ENCODE assay signal across 8 cellular contexts in the genomic region with DNA sequence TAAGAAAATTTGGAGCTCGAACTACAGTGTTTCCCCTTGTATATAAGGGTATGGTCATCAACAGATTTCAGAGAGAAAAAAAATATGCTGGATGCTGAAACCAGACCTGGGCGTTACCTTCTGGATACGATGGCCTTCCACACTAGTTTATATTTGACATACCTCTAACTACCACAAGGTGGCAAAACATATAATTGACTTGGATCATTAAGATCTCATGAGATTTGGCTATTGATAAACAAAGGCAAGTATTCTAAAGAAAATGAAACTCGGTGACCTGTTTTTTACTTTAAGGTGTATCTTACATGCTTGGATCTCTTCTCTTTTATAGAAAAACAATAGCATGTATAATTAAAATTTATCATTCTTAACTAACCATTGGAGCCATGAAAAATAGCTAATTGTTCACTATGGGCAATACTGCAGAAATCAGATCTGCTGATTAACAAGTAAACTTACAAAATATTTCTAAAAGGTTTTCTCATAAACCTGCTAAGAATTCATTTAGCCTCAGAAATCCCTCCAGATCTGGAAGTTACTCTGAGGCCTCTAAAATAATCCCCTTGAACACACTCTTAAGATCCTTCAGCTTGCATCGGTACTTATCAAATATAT.
DNase-seq lines count a peak whose midpoint lies in the region; ATAC-seq and TF ChIP-seq lines count a peak whose summit lies in the region.

No MANE protein-coding gene starts in this region.

- H3K36me3 ChIP-seq in HCT116 (ENCODE audit: control insufficient read depth in 1 of 2, insufficient read depth in 2 of 2, low read length in 2 of 2) = no peaks in the 10 kb centered on the region
- H3K36me3 ChIP-seq in neural cell (ENCODE audit: insufficient read depth, low read length) = no peaks in the 10 kb centered on the region

- ATAC-seq in HCT116 = peak; percentile 74

- H4K20me1 ChIP-seq in HCT116 (ENCODE audit: insufficient read depth) (no peaks in the 10 kb centered on the region), neural cell (ENCODE audit: insufficient read depth) (no peaks in the 10 kb centered on the region)

- TF ChIP-seq CTCF in HCT116 (IDR thresholded peaks at IDR 0.05 in 2 of 3, conservative IDR thresholded peaks at IDR 0.05 in 1 of 3; ENCODE audit: borderline replicate concordance in 1 of 3, insufficient read depth in 1 of 3, low read depth in 2 of 3, low read length in 2 of 3) = peak in 2 of 3 experiments; percentile 29 to 50; a peak in 3 of 6 replicates
- TF ChIP-seq CTCF in neural cell (IDR thresholded peaks at IDR 0.05; ENCODE audit: poor library complexity, severe bottlenecking) = peak; percentile 23

- H3K9me3 ChIP-seq in HCT116 (ENCODE audit: control insufficient read depth in 1 of 2, insufficient read depth in 1 of 2, low read depth in 1 of 2, low read length in 2 of 2) = no peaks in the 10 kb centered on the region
- H3K9me3 ChIP-seq in neural cell (ENCODE audit: low read length) = no peaks in the 10 kb centered on the region

- H3K79me2 ChIP-seq in HCT116 (ENCODE audit: insufficient read depth, low read length) (no peaks in the 10 kb centered on the region), neural cell (replicated peaks; ENCODE audit: insufficient read depth, low read length) (no peaks in the 10 kb centered on the region)

- TF ChIP-seq POLR2A in HCT116 (IDR thresholded peaks at IDR 0.05; ENCODE audit: borderline replicate concordance, extremely low read depth, insufficient read depth, insufficient read length) = no peak

- no peak overlapping the region for H3K27ac ChIP-seq in HCT116 (ENCODE audit: low read depth, low read length)
- no peak overlapping the region for H3K27ac ChIP-seq in neural cell (ENCODE audit: low read length)

- POLR2A ChIA-PET in HCT116 (lab: Charles Lee) = no interaction called here

- CTCF ChIA-PET in HCT116 (lab: Charles Lee) = interaction anchor here (1.0 kb wide), 1 partner anchor 1019 kb away, joined by 3 read pairs; no protein-coding TSS in a partner anchor

- no peak overlapping the region for H3K4me3 ChIP-seq in HCT116 (replicated peaks in 1 of 2; ENCODE audit: low read depth in 1 of 2, low read length in 2 of 2)
- H3K4me3 ChIP-seq in neural cell (ENCODE audit: low read length) = no peak overlapping the region

- TF ChIP-seq RAD21 in HCT116 (IDR thresholded peaks at IDR 0.05; ENCODE audit: low read depth) = 0 out of 2 replicates have a peak, but pooled peaks have one; percentile 8
- no peak for TF ChIP-seq RAD21 in neural cell (conservative IDR thresholded peaks at IDR 0.05)

- H2AFZ ChIP-seq in HCT116 (ENCODE audit: low read depth, low read length, poor library complexity, severe bottlenecking) (no peak overlapping the region), neural cell (ENCODE audit: low read depth, low read length) (no peak overlapping the region)

- no peaks in the 10 kb centered on the region for H3K27me3 ChIP-seq in HCT116 (ENCODE audit: insufficient read depth, low read length)
- H3K27me3 ChIP-seq in neural cell (ENCODE audit: insufficient read depth, low read depth, low read length) = no peaks in the 10 kb centered on the region

- DNase-seq in NCI-H1092 treated with DMSO at 0.1 percent for 48 hours (lab: John Stamatoyannopoulos, UW) = peak; percentile 15
- no peak for DNase-seq in NCI-H1092 (lab: John Stamatoyannopoulos, UW)
- DNase-seq in HCT116 (ENCODE audit: low read depth, low spot score) = peak; percentile 6
- DNase-seq in RPMI8226 = peak; percentile 11
- no peak for DNase-seq in GOT3 (lab: John Stamatoyannopoulos, UW)
- no peak for DNase-seq in activated CD4-positive, alpha-beta T cell treated with anti-CD3 and anti-CD28 coated beads, Interleukin-2, amount 50 U/mL, for 1 hour
- no peak for DNase-seq in nucleus accumbens (lab: John Stamatoyannopoulos, UW)

- H3F3A ChIP-seq in neural cell (ENCODE audit: insufficient read depth, low read length, poor library complexity, severe bottlenecking) = no peaks in the 10 kb centered on the region

- no peaks in the 10 kb centered on the region for H3K9me2 ChIP-seq in HCT116 (ENCODE audit: insufficient read depth)
- H3K9me2 ChIP-seq in neural cell (ENCODE audit: insufficient read depth, low read length) = no peaks in the 10 kb centered on the region

- no TSS peak for BruUV-seq in HCT116 (replicated peaks; lab: Mats Ljungman, UMichigan)

- intact Hi-C loops in HCT116 (cut with micrococcal nuclease) = loop anchor here (5.0 kb wide), 2 partner anchors 140 to 1020 kb away; no protein-coding TSS in a partner anchor

- no peaks in the 10 kb centered on the region for H3K4me1 ChIP-seq in HCT116 (ENCODE audit: control insufficient read depth in 1 of 2, insufficient read depth in 2 of 2, low read length in 2 of 2)

- H3K4me2 ChIP-seq in HCT116 (ENCODE audit: low read length) (no peak overlapping the region), neural cell (ENCODE audit: low read length) (no peak overlapping the region)

- TF ChIP-seq EP300 in neural cell (conservative IDR thresholded peaks at IDR 0.05; ENCODE audit: poor library complexity, severe bottlenecking) = no peak

- RAD21 ChIA-PET in HCT116 (lab: Charles Lee; ENCODE audit: low non-redundant PET in 1 of 2, low total read pairs in 2 of 2, uncharacterized antibody in 2 of 2, unreplicated experiment in 2 of 2) = no interaction called here

- H3K9ac ChIP-seq in HCT116 (ENCODE audit: low read length) = no peak overlapping the region
- no peak overlapping the region for H3K9ac ChIP-seq in neural cell (ENCODE audit: low read length)

TF ChIP-seq in HCT116, 20 proteins besides CTCF, POLR2A, EP300 and RAD21 (continues in another document):
- TF ChIP-seq JUND (IDR thresholded peaks at IDR 0.05) = no peak
- TF ChIP-seq REST (IDR thresholded peaks at IDR 0.05; ENCODE audit: low read depth) = no peak
- TF ChIP-seq EGR1 (IDR thresholded peaks at IDR 0.05; ENCODE audit: low read depth) = no peak
- TF ChIP-seq YY1 (IDR thresholded peaks at IDR 0.05; ENCODE audit: extremely low read depth, insufficient replicate concordance, low read depth, low read length) = no peak
- TF ChIP-seq ATF3 (IDR thresholded peaks at IDR 0.05) = no peak

TF ChIP-seq in neural cell, 6 proteins besides CTCF, POLR2A, EP300 and RAD21:
- TF ChIP-seq REST (IDR thresholded peaks at IDR 0.05; ENCODE audit: borderline replicate concordance) = no peak
- no peak for TF ChIP-seq SMC3 (conservative IDR thresholded peaks at IDR 0.05; ENCODE audit: poor library complexity)
- TF ChIP-seq EZH2 (IDR thresholded peaks at IDR 0.05; ENCODE audit: borderline replicate concordance, insufficient read depth, low read length, poor library complexity, severe bottlenecking) = no peak
- TF ChIP-seq POLR2AphosphoS5 (IDR thresholded peaks at IDR 0.05) = no peak
- TF ChIP-seq MXI1 (conservative IDR thresholded peaks at IDR 0.05; ENCODE audit: poor library complexity, severe bottlenecking) = no peak
- TF ChIP-seq TAF1 (IDR thresholded peaks at IDR 0.05; ENCODE audit: low read depth) = no peak

Comparison
In these comparisons a context has a peak if more than half of its experiments do, and no peak if none do; other contexts are left out.
1. DNase-seq: peak in NCI-H1092 treated with DMSO at 0.1 percent for 48 hours (single experiment), HCT116 (single experiment) and RPMI8226 (single experiment); none in NCI-H1092 (single experiment), GOT3 (single experiment), activated CD4-positive, alpha-beta T cell treated with anti-CD3 and anti-CD28 coated beads, Interleukin-2, amount 50 U/mL, for 1 hour (single experiment) and nucleus accumbens (0 of 56).